Comparison of ENCODE assay signal across 9 cellular contexts in genomic region chr2:64114912-64115277, GRCh38. TPM values are rescaled to one million over a fixed set of nuclear protein-coding genes. Genes with fewer than 3 reads are reported as not detected.
A peak's percentile ranks its signal among the peaks of the same experiment; 100 is the strongest.
DNase-seq lines count a peak whose midpoint lies in the region; ATAC-seq, FAIRE-seq and TF ChIP-seq lines count a peak whose summit lies in the region.
"Had no signal": no experiment of that assay in that cellular context is flagged by ENCODE, and none has a peak within 500 bp of the region (broad histone marks: within the 10 kb centered on the region; RNA-seq: fewer than 3 reads in every experiment).

No MANE protein-coding gene starts in this region.

- no peaks in the 10 kb centered on the region for H3K27me3 Mint-ChIP-seq in activated naive CD4-positive, alpha-beta T cell treated with anti-CD3 and anti-CD28 coated beads for 36 hours (ENCODE audit: low read depth)

- H3K9me3 ChIP-seq in colonic mucosa = no peaks in the 10 kb centered on the region
- no peaks in the 10 kb centered on the region for H3K9me3 ChIP-seq in upper lobe of right lung

- no peaks in the 10 kb centered on the region for H3K36me3 Mint-ChIP-seq in activated naive CD4-positive, alpha-beta T cell treated with anti-CD3 and anti-CD28 coated beads for 36 hours (ENCODE audit: low read depth)

- intact Hi-C loops in activated naive CD4-positive, alpha-beta T cell treated with anti-CD3 and anti-CD28 coated beads for 36 hours (cut with micrococcal nuclease) = loop anchor here (1.0 kb wide), 9 partner anchors 8 to 211 kb away; partner anchors contain the start of gene PELI1
- intact Hi-C loops in colonic mucosa (cut with DNase I) (no loop called here), upper lobe of right lung (cut with DNase I) (no loop called here)

- ATAC-seq in HG03159 (IDR thresholded peaks at IDR 0.05; ENCODE audit: unreplicated experiment) (peak; percentile 41), upper lobe of right lung (no peak), GM19328 (IDR thresholded peaks at IDR 0.05; ENCODE audit: unreplicated experiment) (no peak)

- peaks cover 77% of the 10 kb centered on the region for H3K4me1 Mint-ChIP-seq in activated naive CD4-positive, alpha-beta T cell treated with anti-CD3 and anti-CD28 coated beads for 36 hours (ENCODE audit: low read depth)

- no peaks in the 10 kb centered on the region for H3K27me3 ChIP-seq in colonic mucosa
- no peaks in the 10 kb centered on the region for H3K27me3 ChIP-seq in upper lobe of right lung
- H3K27me3 ChIP-seq: brain microvascular endothelial cell had no signal

- H3K4me3 Mint-ChIP-seq in activated naive CD4-positive, alpha-beta T cell treated with anti-CD3 and anti-CD28 coated beads for 36 hours = no peak overlapping the region

- H3K9me3 Mint-ChIP-seq in activated naive CD4-positive, alpha-beta T cell treated with anti-CD3 and anti-CD28 coated beads for 36 hours = no peaks in the 10 kb centered on the region

- H3K4me3 ChIP-seq in colonic mucosa = no peak overlapping the region
- H3K4me3 ChIP-seq in upper lobe of right lung = no peak overlapping the region

- peak overlapping the region; percentile 73 for H3K27ac ChIP-seq in colonic mucosa
- H3K27ac ChIP-seq in upper lobe of right lung = peak overlapping the region; percentile 40
- H3K27ac ChIP-seq: brain microvascular endothelial cell had no signal

- CTCF ChIA-PET in activated naive CD4-positive, alpha-beta T cell treated with anti-CD3 and anti-CD28 coated beads for 36 hours (lab: Charles Lee) = interaction anchor here (0.7 to 1.0 kb wide), 2 partner anchors 35 to 212 kb away, joined by 3 to 5 read pairs; no protein-coding TSS in a partner anchor

- peak overlapping the region; percentile 31 for H3K27ac Mint-ChIP-seq in activated naive CD4-positive, alpha-beta T cell treated with anti-CD3 and anti-CD28 coated beads for 36 hours

- H3K36me3 ChIP-seq in colonic mucosa = no peaks in the 10 kb centered on the region
- no peaks in the 10 kb centered on the region for H3K36me3 ChIP-seq in upper lobe of right lung
- H3K36me3 ChIP-seq: brain microvascular endothelial cell had no signal

- FAIRE-seq in GM19239 (lab: Jason Lieb, UNC) = no peak

- no peak for DNase-seq in activated naive CD4-positive, alpha-beta T cell treated with anti-CD3 and anti-CD28 coated beads for 36 hours
- DNase-seq in activated naive CD4-positive, alpha-beta T cell treated with Interleukin-2 at 50 U/mL for 16 hours = no peak
- DNase-seq in colonic mucosa (no peak), upper lobe of right lung (no peak), GM19239 (ENCODE audit: insufficient read length, low spot score) (no peak), NCI-H2196 (lab: John Stamatoyannopoulos, UW; ENCODE audit: unreplicated experiment) (no peak)
- DNase-seq: brain microvascular endothelial cell had no signal

- H3K9ac ChIP-seq in colonic mucosa (ENCODE audit: low read depth in 2 of 2, low read length in 2 of 2) = no peak overlapping the region

- H3K4me1 ChIP-seq in colonic mucosa = no peaks in the 10 kb centered on the region
- H3K4me1 ChIP-seq in upper lobe of right lung = peaks cover 75% of the 10 kb centered on the region

- TF ChIP-seq CTCF in colonic mucosa (IDR thresholded peaks at IDR 0.05) (no peak), upper lobe of right lung (IDR thresholded peaks at IDR 0.05) (no peak)

RNA-seq across cellular contexts. Expression of gene PELI1, which starts 29.3 kb away (rescaled TPM):
- total RNA-seq in activated naive CD4-positive, alpha-beta T cell treated with anti-CD3 and anti-CD28 coated beads for 36 hours = 10 to 100 TPM; 25.7 to 28.0 TPM
- total RNA-seq in colonic mucosa (10 to 100 TPM; 34.3 to 57.6 TPM), upper lobe of right lung (35.8 TPM)
